Comparison of ENCODE assay signal across 18 cellular contexts in genomic region chr9:91783411-91783810, GRCh38.
"Had no signal": no experiment of that assay in that cellular context is flagged by ENCODE, and none has a peak within 500 bp of the region (broad histone marks: within the 10 kb centered on the region; RNA-seq: fewer than 3 reads in every experiment).

No MANE protein-coding gene starts in this region.

- H3K4me3 ChIP-seq: ascending aorta, coronary artery, esophagus squamous epithelium, pancreas, thyroid gland had no signal

- H3K36me3 ChIP-seq: ascending aorta, esophagus squamous epithelium, neutrophil, pancreas, thyroid gland had no signal

- H3K27me3 ChIP-seq: ascending aorta, neutrophil, pancreas, thyroid gland had no signal

- ATAC-seq: activated T-cell treated with anti-CD3 and anti-CD28 coated beads, Interleukin-2, amount 50 U/mL, for 72 hours; natural killer cell; pancreas; sciatic nerve; stimulated activated effector memory CD8-positive, alpha-beta T cell treated with anti-CD3 and anti-CD28 coated beads, Interleukin-12 subunit alpha, Interleukin-12 subunit beta, amount 100 ng/mL, for 72 hours had no signal

- H3K27ac ChIP-seq: ascending aorta, coronary artery, neutrophil, pancreas, thyroid gland, VCaP had no signal

- H3K9me3 ChIP-seq: ascending aorta, esophagus squamous epithelium, neutrophil, pancreas, thyroid gland had no signal

- H3K4me1 ChIP-seq: ascending aorta, esophagus squamous epithelium, pancreas had no signal

- DNase-seq: activated CD4-positive, alpha-beta T cell treated with anti-CD3 and anti-CD28 coated beads, Interleukin-2, amount 50 U/mL, for 1 hour; activated CD4-positive, CD25-positive, alpha-beta regulatory T cell treated with anti-CD3 and anti-CD28 coated beads, Interleukin-2, amount 50 U/mL, for 72 hours; activated gamma-delta T cell; activated T-cell treated with anti-CD3 and anti-CD28 coated beads, Interleukin-2, amount 50 U/mL, for 72 hours; effector CD8-positive, alpha-beta T cell; esophagus squamous epithelium; natural killer cell; pancreas; stimulated activated CD4-positive, alpha-beta T cell treated with anti-CD3 and anti-CD28 coated beads, Interleukin-4, amount 100 ng/mL, for 24 hours; T-helper 1 cell; T1000; thyroid gland had no signal
